Comparison of ENCODE assay signal across 19 cellular contexts in the genomic region with DNA sequence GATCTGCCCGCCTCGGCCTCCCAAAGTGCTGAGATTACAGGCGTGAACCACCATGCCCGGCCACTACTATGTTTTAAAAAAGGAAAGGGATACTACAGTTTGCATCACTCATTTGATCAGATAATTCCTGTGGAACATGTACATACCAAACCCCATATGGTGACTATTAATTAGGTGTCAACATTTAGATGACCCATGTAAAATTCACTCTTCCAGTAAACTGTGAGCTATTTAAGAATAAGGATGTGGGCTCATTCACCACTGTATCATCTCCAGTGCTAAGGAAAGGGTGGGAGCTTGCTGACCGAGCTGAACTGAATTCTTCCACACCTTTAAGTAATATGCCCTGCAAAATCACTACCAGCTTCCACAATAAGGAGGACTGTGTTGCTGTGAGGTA.
"Had no signal": no experiment of that assay in that cellular context is flagged by ENCODE, and none has a peak within 500 bp of the region (broad histone marks: within the 10 kb centered on the region; RNA-seq: fewer than 3 reads in every experiment).

No MANE protein-coding gene starts in this region.

- H3K9me3 ChIP-seq: esophagus squamous epithelium, neutrophil, right lobe of liver, stomach, thyroid gland had no signal

- ATAC-seq: effector memory CD8-positive, alpha-beta T cell; left lobe of liver; natural killer cell treated with Interleukin-12 subunit alpha and Interleukin-12 subunit beta and Interleukin-15 and Interleukin-18, amount 100 ng/mL, for 72 hours; right lobe of liver; stimulated activated effector memory CD8-positive, alpha-beta T cell treated with anti-CD3 and anti-CD28 coated beads, Interleukin-12 subunit alpha, Interleukin-12 subunit beta, amount 100 ng/mL, for 72 hours had no signal

- H3K79me2 ChIP-seq: parathyroid adenoma had no signal

- H3K27ac ChIP-seq: esophagus squamous epithelium, neutrophil, parathyroid adenoma, right lobe of liver, stomach, thyroid gland had no signal

- H2AFZ ChIP-seq: parathyroid adenoma had no signal

- H3K9ac ChIP-seq: parathyroid adenoma had no signal

- H3K4me1 ChIP-seq: esophagus squamous epithelium, right lobe of liver had no signal

- DNase-seq: cerebellar nuclear complex; cortex of kidney; effector memory CD8-positive, alpha-beta T cell; erythroblast; esophagus squamous epithelium; kidney; right lobe of liver; stimulated activated CD4-positive, alpha-beta T cell treated with anti-CD3 and anti-CD28 coated beads, Interleukin-1b, Interleukin-23, amount 100 ng/mL, for 48 hours; stimulated activated CD4-positive, alpha-beta T cell treated with anti-CD3 and anti-CD28 coated beads, Interleukin-4, amount 100 ng/mL, for 1 hour; stimulated activated naive CD4-positive, alpha-beta T cell treated with Interleukin-2 at 50 U/mL for 16 hours; stomach; thyroid gland; trophoblast cell had no signal

- H3K36me3 ChIP-seq: esophagus squamous epithelium, neutrophil, right lobe of liver, stomach, thyroid gland had no signal

- H3K27me3 ChIP-seq: esophagus squamous epithelium, neutrophil, right lobe of liver, stomach, thyroid gland had no signal

- H3K4me3 ChIP-seq: esophagus squamous epithelium, lung, right lobe of liver, stomach, thyroid gland had no signal
